In the genomic region with DNA sequence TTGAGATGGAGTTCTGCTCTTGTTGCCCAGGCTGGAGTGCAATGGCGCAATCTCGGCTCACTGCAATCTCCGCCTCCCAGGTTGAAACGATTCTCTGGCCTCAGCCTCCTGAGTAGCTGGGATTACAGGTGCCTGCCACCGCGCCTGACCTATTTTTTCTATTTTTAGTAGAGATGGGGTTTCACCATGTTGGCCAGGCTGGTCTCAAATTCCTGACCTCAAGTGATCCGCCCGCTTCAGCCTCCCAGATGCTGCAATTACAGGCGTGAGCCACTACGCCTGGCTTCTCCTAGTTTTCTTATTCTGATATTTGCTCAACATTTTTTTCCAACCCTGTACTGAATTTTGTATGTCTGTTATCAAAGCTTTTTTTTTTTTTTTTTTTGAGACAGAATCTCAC, we compare ENCODE assay signal across 7 cellular contexts. TPM values are rescaled to one million over a fixed set of nuclear protein-coding genes. Genes with fewer than 3 reads are reported as not detected.
DNase-seq lines count a peak whose midpoint lies in the region; ATAC-seq and TF ChIP-seq lines count a peak whose summit lies in the region.
"Not testable (repeated sequence)": the region's sequence is repeated elsewhere in the genome, so short reads cannot be mapped to it uniquely, and the experiment has no call there.

No MANE protein-coding gene starts in this region.

- ATAC-seq in gastrocnemius medialis: peak; percentile 57 to 60

- intact Hi-C loops in gastrocnemius medialis (cut with DNase I; ENCODE audit: low total_unique reads): loop anchor here (1.0 kb wide), 1 partner anchor 48 kb away; no protein-coding TSS in a partner anchor

- not testable (repeated sequence) for H3K4me3 ChIP-seq in gastrocnemius medialis

- not testable (repeated sequence) for H3K27me3 ChIP-seq in gastrocnemius medialis

- H3K4me1 ChIP-seq in gastrocnemius medialis: peaks cover 28 to 42% of the 10 kb centered on the region in 2 donors

- peak in 1 of 5 experiments; percentile 29 for TF ChIP-seq CTCF in gastrocnemius medialis (IDR thresholded peaks at IDR 0.05 in 4 of 5, conservative IDR thresholded peaks at IDR 0.05 in 1 of 5)

- not testable (repeated sequence) for H3K9me3 ChIP-seq in gastrocnemius medialis

- peak overlapping the region; percentile 87 to 94 (median 90) for H3K27ac ChIP-seq in gastrocnemius medialis

- H3K36me3 ChIP-seq in gastrocnemius medialis: not testable (repeated sequence)

- TF ChIP-seq POLR2A in gastrocnemius medialis (IDR thresholded peaks at IDR 0.05): not testable (repeated sequence)

- DNase-seq in DMS 273 (lab: John Stamatoyannopoulos, UW; ENCODE audit: unreplicated experiment) (peak; percentile 17), NCI-H2029 (lab: John Stamatoyannopoulos, UW) (peak; percentile 11), RPMI7951 (ENCODE audit: low read depth) (peak; percentile 10), fibroblast of gingiva (ENCODE audit: low read depth) (peak; percentile 32), myocyte (ENCODE audit: low read depth) (peak; percentile 28), gastrocnemius medialis (peak; percentile 74 to 93)
- DNase-seq in activated CD8-positive, alpha-beta memory T cell treated with anti-CD3 and anti-CD28 coated beads for 24 hours: peak; percentile 19

- in situ Hi-C loops in gastrocnemius medialis (cut with MboI; ENCODE audit: low sequenced_read_pairs in 4 of 4): not testable (repeated sequence)

RNA-seq across cellular contexts. Expression of a gene that starts 2.5 kb away (rescaled TPM):
- 8.4 and 10.3 TPM in 2 replicates for total RNA-seq in RPMI7951 (2014; rRNA removed; shearing (Covaris generic))
- total RNA-seq in myocyte: 0.67 and 1.3 TPM in 2 replicates
- 0.88 TPM for polyA plus RNA-seq in myocyte (2012)
- total RNA-seq in gastrocnemius medialis: 10 to 100 TPM in 2 of 4 donors, 1 to 10 TPM in 2; 2.5 to 20.2 (median 7.4) TPM

Comparison
In these comparisons a context has a peak if more than half of its experiments do, and no peak if none do; other contexts are left out.
1. DNase-seq: peak in every context shown above with its lines; median percentile 84 in gastrocnemius medialis; 32 in fibroblast of gingiva; 28 in myocyte; 19 in activated CD8-positive, alpha-beta memory T cell treated with anti-CD3 and anti-CD28 coated beads for 24 hours; 17 in DMS 273; 11 in NCI-H2029; 10 in RPMI7951.